Comparison of ENCODE assay signal across 15 cellular contexts in the genomic region with DNA sequence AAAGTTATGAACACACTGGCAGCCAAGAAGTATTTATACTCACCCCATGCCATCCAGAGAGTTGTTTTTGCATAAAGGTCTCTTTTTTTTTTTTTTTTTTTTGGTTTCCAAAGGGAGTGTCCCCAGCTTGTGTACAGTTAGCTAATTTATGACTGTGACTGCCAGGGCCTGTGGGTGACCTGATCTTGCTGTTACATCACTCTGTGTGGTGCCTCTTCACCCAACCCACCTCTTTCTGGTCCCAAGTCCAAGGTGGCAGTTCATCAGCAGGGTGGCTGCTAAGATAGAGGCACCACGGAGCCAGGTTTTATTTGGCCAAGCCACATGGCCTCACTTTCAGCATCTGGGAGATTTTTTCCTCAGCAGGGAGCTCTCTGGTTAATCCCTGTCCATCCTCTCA. TPM values are rescaled to one million over a fixed set of nuclear protein-coding genes. Genes with fewer than 3 reads are reported as not detected.
"Had no signal": no experiment of that assay in that cellular context is flagged by ENCODE, and none has a peak within 500 bp of the region (broad histone marks: within the 10 kb centered on the region; RNA-seq: fewer than 3 reads in every experiment).

A gene (minus strand): TSS at position 8 of the 400 bp plus-strand sequence. CDS start 1,720 bp downstream, outside the sequence.

- H3K4me3 ChIP-seq: body of pancreas, gastrocnemius medialis, heart right ventricle, pancreas, smooth muscle cell, upper lobe of left lung had no signal

- H3K27ac ChIP-seq: body of pancreas, epithelial cell of prostate, gastrocnemius medialis, heart right ventricle, pancreas, upper lobe of left lung had no signal

- H3K36me3 ChIP-seq: gastrocnemius medialis, heart right ventricle, pancreas, upper lobe of left lung had no signal

- ATAC-seq: activated naive CD4-positive, alpha-beta T cell treated with anti-CD3 and anti-CD28 coated beads, Interleukin-2, amount 50 U/mL, for 72 hours; body of pancreas; effector memory CD8-positive, alpha-beta T cell; gastrocnemius medialis; heart right ventricle; left ventricle myocardium superior; pancreas; stimulated activated memory B cell treated with anti-CD40 and anti-IgM and Interleukin-4, amounts not matched to agents 10 μg/mL and 1 μg/mL and 100 μg/mL, for 72 hours had no signal

- H3K4me1 ChIP-seq: body of pancreas, pancreas had no signal

- H3K27me3 ChIP-seq: body of pancreas, gastrocnemius medialis, pancreas, upper lobe of left lung had no signal

- H3K4me2 ChIP-seq: smooth muscle cell had no signal

- DNase-seq: activated effector memory CD4-positive, alpha-beta T cell treated with anti-CD3 and anti-CD28 coated beads, Interleukin-2, amount 50 U/mL, for 16 hours; activated T-cell treated with anti-CD3 and anti-CD28 coated beads, Interleukin-2, amount 50 U/mL, for 1 hour; amniotic stem cell; body of pancreas; effector memory CD8-positive, alpha-beta T cell; gastrocnemius medialis; heart right ventricle; left ventricle myocardium superior; pancreas; upper lobe of left lung had no signal

- H3K9me3 ChIP-seq: body of pancreas, gastrocnemius medialis, heart right ventricle, pancreas, upper lobe of left lung had no signal

RNA-seq across cellular contexts. Expression of the gene that starts here (rescaled TPM):
- total RNA-seq: activated naive CD4-positive, alpha-beta T cell treated with anti-CD3 and anti-CD28 coated beads, Interleukin-2, amount 50 U/mL, for 72 hours; smooth muscle cell had no signal
- polyA plus RNA-seq: keratinocyte had no signal
